In genomic region chr20:63015147-63015664, GRCh38 we compare ENCODE assay signal across 20 cellular contexts. TPM values are rescaled to one million over a fixed set of nuclear protein-coding genes. Genes with fewer than 3 reads are reported as not detected.
DNase-seq lines count a peak whose midpoint lies in the region; ATAC-seq, FAIRE-seq and TF ChIP-seq lines count a peak whose summit lies in the region.
"Had no signal": no experiment of that assay in that cellular context is flagged by ENCODE, and none has a peak within 500 bp of the region (broad histone marks: within the 10 kb centered on the region; RNA-seq: fewer than 3 reads in every experiment).

No MANE protein-coding gene starts in this region.

- TF ChIP-seq CTCF in H1 (IDR thresholded peaks at IDR 0.05; ENCODE audit: control extremely low read depth in 1 of 3, insufficient read depth in 1 of 3, low read depth in 1 of 3, low read length in 3 of 3) = no peak
- no peak for TF ChIP-seq CTCF in nephron (IDR thresholded peaks at IDR 0.05; ENCODE audit: unreplicated experiment in 3 of 3)

- peak overlapping the region; percentile 29 to 50; a peak in 3 of 4 replicates for H3K4me2 ChIP-seq in H1 (ENCODE audit: insufficient read depth in 1 of 2, low read depth in 2 of 2, low read length in 2 of 2)

- peaks cover 0 to 15% (median 7%) of the 10 kb centered on the region in 4 experiments; a peak in 6 of 7 replicates for H3K27me3 ChIP-seq in H1 (replicated peaks in 1 of 4; ENCODE audit: control insufficient read depth in 3 of 4, extremely low read depth in 1 of 4, insufficient read depth in 3 of 4, low read length in 3 of 4)

- H3K27me3 Mint-ChIP-seq in nephron (ENCODE audit: low read depth) = peaks cover 73% of the 10 kb centered on the region

- no peak overlapping the region for H3K56ac ChIP-seq in H1 (replicated peaks; ENCODE audit: insufficient read length, low read depth, low read length)

- H3K4me3 Mint-ChIP-seq in nephron = peak overlapping the region in 2 of 3 experiments; percentile 40 to 50

- peak overlapping the region in 1 of 3 experiments; percentile 49 for H3K27ac Mint-ChIP-seq in nephron

- H3K4me1 Mint-ChIP-seq in nephron = peaks cover 15% of the 10 kb centered on the region

- POLR2A ChIA-PET in H1 (lab: Charles Lee; ENCODE audit: partially characterized antibody) = interaction anchor here (0.9 to 1.6 kb wide), 6 partner anchors 17 to 88 kb away, joined by 3 to 5 read pairs (median 4); no protein-coding TSS in a partner anchor

- no peak for TF ChIP-seq POLR2A in H1 (IDR thresholded peaks at IDR 0.05; ENCODE audit: control extremely low read depth in 1 of 2, low read depth in 2 of 2, low read length in 2 of 2)

- intact Hi-C loops in Right ventricle myocardium superior (cut with DNase I) = no loop called here
- intact Hi-C loops in cardiac septum (cut with DNase I) = no loop called here

- no peak overlapping the region for H2AK5ac ChIP-seq in H1 (ENCODE audit: low read depth, low read length)

- FAIRE-seq in H1 (lab: Jason Lieb, UNC) = no peak

- no peak overlapping the region for H2BK120ac ChIP-seq in H1 (replicated peaks; ENCODE audit: low read depth, low read length)

- no peaks in the 10 kb centered on the region for H3K79me1 ChIP-seq in H1 (ENCODE audit: low read depth, low read length)

- no peak overlapping the region for H3K9ac ChIP-seq in H1 (replicated peaks in 1 of 4; ENCODE audit: extremely low read depth in 1 of 4, low read depth in 3 of 4, low read length in 3 of 4)

- H4K5ac ChIP-seq in H1 (ENCODE audit: insufficient read length, low read depth, low read length) = no peak overlapping the region

- no peak overlapping the region for H3K4ac ChIP-seq in H1 (replicated peaks; ENCODE audit: insufficient read length, low read depth, low read length)

- H3K79me2 ChIP-seq in H1 (ENCODE audit: control insufficient read depth in 1 of 2, insufficient read depth in 2 of 2, low read length in 2 of 2) = no peaks in the 10 kb centered on the region

- CTCF ChIA-PET in H1 (lab: Charles Lee; ENCODE audit: partially characterized antibody) = interaction anchor here (0.5 to 1.8 kb wide), 8 partner anchors 25 to 114 kb away, joined by 3 to 5 read pairs (median 4); no protein-coding TSS in a partner anchor

- peak overlapping the region in 1 of 4 experiments; percentile 44; a peak in 2 of 8 replicates for H3K4me3 ChIP-seq in H1 (ENCODE audit: extremely low read depth in 1 of 4, insufficient read depth in 2 of 4, low read depth in 3 of 4, low read length in 4 of 4)

- no peak overlapping the region for H2BK5ac ChIP-seq in H1 (ENCODE audit: low read depth, low read length)

- H3K18ac ChIP-seq in H1 (ENCODE audit: extremely low read depth, low read length) = no peak overlapping the region

- no peak overlapping the region for H3K27ac ChIP-seq in H1 (ENCODE audit: low read depth, low read length)
- H3K27ac ChIP-seq: 22Rv1, C4-2B, HL-60 had no signal

- peaks cover 29% of the 10 kb centered on the region for H3K9me3 Mint-ChIP-seq in nephron

- no peak overlapping the region for H2AFZ ChIP-seq in H1 (ENCODE audit: low read length)

- H3K23ac ChIP-seq in H1 (ENCODE audit: insufficient read length) = no peak overlapping the region

- TF ChIP-seq RAD21 in H1 (IDR thresholded peaks at IDR 0.05 in 1 of 2, conservative IDR thresholded peaks at IDR 0.05 in 1 of 2; ENCODE audit: low read depth in 2 of 2, low read length in 2 of 2) = no peak

- no peak overlapping the region for H3K14ac ChIP-seq in H1 (ENCODE audit: insufficient read length)

- peaks cover 5 to 8% of the 10 kb centered on the region in 2 experiments; a peak in 3 of 4 replicates for H3K9me3 ChIP-seq in H1 (ENCODE audit: insufficient read depth in 2 of 2, low read depth in 1 of 2, low read length in 1 of 2)

- 0 out of 2 replicates have a peak overlapping the region, but pooled peaks have one; percentile 9 for H2BK12ac ChIP-seq in H1 (ENCODE audit: low read depth, low read length)

- peak overlapping the region; percentile 61; the same call in 1 of the 2 replicates for H2BK15ac ChIP-seq in H1 (ENCODE audit: low read length)

- peaks cover 0 to 13% (median 6%) of the 10 kb centered on the region in 4 experiments; a peak in 6 of 7 replicates for H3K4me1 ChIP-seq in H1 (replicated peaks in 1 of 4; ENCODE audit: control insufficient read depth in 3 of 4, insufficient read depth in 4 of 4, low read length in 3 of 4)

- H4K8ac ChIP-seq in H1 (ENCODE audit: extremely low read depth, insufficient read depth, low read length) = no peak overlapping the region

- H4K91ac ChIP-seq in H1 (replicated peaks; ENCODE audit: insufficient read length, low read length) = peak overlapping the region; percentile 91

- 78% methylated on average over 15 of the region's 15 CpGs; no CpG with 5 or more reads in 1 of the 2 experiments for WGBS in H1 (ENCODE audit: extremely low coverage in 1 of 2, insufficient coverage in 1 of 2, insufficient read length in 1 of 2, insufficient replicate concordance in 2 of 2, low coverage in 1 of 2, low lambda C conversion rate in 2 of 2, missing lambda C conversion rate in 1 of 2), 2 experiments

- no peaks in the 10 kb centered on the region for H4K20me1 ChIP-seq in H1 (replicated peaks in 1 of 2; ENCODE audit: control insufficient read depth in 1 of 2, insufficient read depth in 2 of 2, low read length in 2 of 2)

- H3K36me3 Mint-ChIP-seq in nephron (ENCODE audit: low read depth) = peaks cover 7% of the 10 kb centered on the region

- ATAC-seq in Right ventricle myocardium superior (ENCODE audit: poor library complexity) (no peak), GM18517 (IDR thresholded peaks at IDR 0.05; ENCODE audit: unreplicated experiment) (no peak), GM21423 (IDR thresholded peaks at IDR 0.05; ENCODE audit: unreplicated experiment) (no peak), HG03571 (IDR thresholded peaks at IDR 0.05; ENCODE audit: unreplicated experiment) (no peak)
- ATAC-seq: Right ventricle myocardium inferior, SK-N-SH treated with all-trans-retinoic acid at 6 μM for 48 hours had no signal

- 0 out of 2 replicates have a peak overlapping the region, but pooled peaks have one; percentile 72 for H2BK20ac ChIP-seq in H1 (ENCODE audit: low read length)

- no peak for TF ChIP-seq EP300 in H1 (IDR thresholded peaks at IDR 0.05; ENCODE audit: borderline replicate concordance in 1 of 2, low read depth in 2 of 2, low read length in 2 of 2)

- H3K36me3 ChIP-seq in H1 (ENCODE audit: control insufficient read depth in 2 of 4, insufficient read depth in 4 of 4, low read length in 3 of 4) = no peaks in the 10 kb centered on the region

- no peaks in the 10 kb centered on the region for H3K23me2 ChIP-seq in H1 (ENCODE audit: low read depth, low read length)

- peak; percentile 26 for DNase-seq in Right ventricle myocardium superior
- DNase-seq in cardiac septum (ENCODE audit: low spot score) = no peak
- DNase-seq in H1 (ENCODE audit: low read depth in 1 of 2, low spot score in 2 of 2) = no peak
- DNase-seq in activated CD4-positive, alpha-beta T cell treated with anti-CD3 and anti-CD28 coated beads for 4 hours = no peak
- DNase-seq: COR-L47, KG1, NCI-H1105, NCI-H1694 treated with DMSO at 0.1 percent for 48 hours, NCI-H446 treated with DMSO at 0.1 percent for 48 hours, NCI-H774 had no signal

TF ChIP-seq in H1, 55 proteins besides CTCF, POLR2A, EP300 and RAD21:
- TF ChIP-seq HDAC6 (IDR thresholded peaks at IDR 0.05; ENCODE audit: low read depth, low read length) (no peak), POLR2AphosphoS5 (IDR thresholded peaks at IDR 0.05; ENCODE audit: low read depth, low read length) (no peak), SIRT6 (IDR thresholded peaks at IDR 0.05; ENCODE audit: low read length) (no peak)

RNA-seq across cellular contexts. Expression of gene BHLHE23, which starts 8.4 kb away (rescaled TPM):
- total RNA-seq in Right ventricle myocardium superior (not detected), cardiac septum (not detected)
- total RNA-seq in H1 (2021; fragmentation: NEBNext Ultra II Directional; extraction: Animal tissue kit (Norgen Biotek cat#: 25700)) = 0.38 and 0.47 TPM in 2 replicates
- polyA plus RNA-seq in H1 (2011; rRNA removed) = 0.36 TPM in 1 of 2 replicates, not detected in the other
- polyA plus RNA-seq in H1 (2011; cell fraction: cytosol; rRNA removed) = 0.14 TPM
- 0.13 TPM for polyA plus RNA-seq in H1 (2011; cell fraction: nucleus; rRNA removed)
- polyA plus RNA-seq in H1 (2012, experiment 1 of 2) = not detected in 4 replicates
- not detected for polyA plus RNA-seq in H1 (2012, experiment 2 of 2)
- 0.04 TPM for polyA plus RNA-seq in H1 (2013, experiment 1 of 2)
- 0.09 TPM for polyA plus RNA-seq in H1 (2013, experiment 2 of 2)
- not detected in 2 replicates for polyA minus RNA-seq in H1 (2011; rRNA and poly(A)+ RNA removed)
- 1.0 TPM for polyA minus RNA-seq in H1 (2011; cell fraction: cytosol; rRNA and poly(A)+ RNA removed)
- 0.80 TPM for polyA minus RNA-seq in H1 (2011; cell fraction: nucleus; rRNA and poly(A)+ RNA removed)
- total RNA-seq: M059J, Right ventricle myocardium inferior had no signal
